ENCODE assay signal across 16 cellular contexts in genomic region chr1:157104598-157105293, GRCh38. TPM values are rescaled to one million over a fixed set of nuclear protein-coding genes. Genes with fewer than 3 reads are reported as not detected.
A peak's percentile ranks its signal among the peaks of the same experiment; 100 is the strongest.
DNase-seq lines count a peak whose midpoint lies in the region; ATAC-seq, FAIRE-seq and TF ChIP-seq lines count a peak whose summit lies in the region.
"Had no signal": no experiment of that assay in that cellular context is flagged by ENCODE, and none has a peak within 500 bp of the region (broad histone marks: within the 10 kb centered on the region; RNA-seq: fewer than 3 reads in every experiment).

No MANE protein-coding gene starts in this region.

- H3K27ac Mint-ChIP-seq in activated T-cell treated with anti-CD3 and anti-CD28 coated beads, Interleukin-2, amount 50 U/mL, for 72 hours = peak overlapping the region; percentile 12
- no peak overlapping the region for H3K27ac Mint-ChIP-seq in activated CD4-positive, alpha-beta T cell treated with anti-CD3 and anti-CD28 coated beads for 36 hours
- H3K27ac Mint-ChIP-seq: activated B cell treated with CpG ODN at 0.5 μM for 24 hours had no signal

- H3K36me3 ChIP-seq in sigmoid colon = no peaks in the 10 kb centered on the region

- H3K27ac ChIP-seq in sigmoid colon = no peak overlapping the region

- H3K27me3 ChIP-seq in sigmoid colon = peaks cover 0 to 27% (median 20%) of the 10 kb centered on the region in 3 donors

- no peaks in the 10 kb centered on the region for H3K36me3 Mint-ChIP-seq in activated T-cell treated with anti-CD3 and anti-CD28 coated beads, Interleukin-2, amount 50 U/mL, for 72 hours (ENCODE audit: insufficient read depth in 2 of 2)
- no peaks in the 10 kb centered on the region for H3K36me3 Mint-ChIP-seq in activated CD4-positive, alpha-beta T cell treated with anti-CD3 and anti-CD28 coated beads for 36 hours (ENCODE audit: low read depth)

- H3K9me3 Mint-ChIP-seq in activated T-cell treated with anti-CD3 and anti-CD28 coated beads, Interleukin-2, amount 50 U/mL, for 72 hours = no peaks in the 10 kb centered on the region
- H3K9me3 Mint-ChIP-seq in activated CD4-positive, alpha-beta T cell treated with anti-CD3 and anti-CD28 coated beads for 36 hours (ENCODE audit: low read depth) = no peaks in the 10 kb centered on the region
- H3K9me3 Mint-ChIP-seq: activated B cell treated with CpG ODN at 0.5 μM for 24 hours had no signal

- WGBS in sigmoid colon, 2 donors = 81 to 88% methylated on average over 6 of the region's 6 CpGs

- peak in 1 of 2 donors; percentile 33 for ATAC-seq in activated T-cell treated with anti-CD3 and anti-CD28 coated beads, Interleukin-2, amount 50 U/mL, for 72 hours (replicated peaks in 1 of 2)
- no peak for ATAC-seq in activated CD4-positive, alpha-beta T cell treated with anti-CD3 and anti-CD28 coated beads for 36 hours
- ATAC-seq in GM18505 (IDR thresholded peaks at IDR 0.05; ENCODE audit: unreplicated experiment) = no peak

- H3K9me3 ChIP-seq in sigmoid colon = no peaks in the 10 kb centered on the region
- H3K9me3 ChIP-seq: Caco-2 had no signal

- CTCF ChIA-PET in activated CD4-positive, alpha-beta T cell treated with anti-CD3 and anti-CD28 coated beads for 36 hours (lab: Charles Lee) = interaction anchor here (2.0 kb wide), 1 partner anchor 15 kb away, joined by 12 read pairs; no protein-coding TSS in a partner anchor

- intact Hi-C loops in sigmoid colon (cut with DNase I) = no loop called here
- intact Hi-C loops in activated CD4-positive, alpha-beta T cell treated with anti-CD3 and anti-CD28 coated beads for 36 hours (cut with DNase I, micrococcal nuclease) = no loop called here

- H3K4me1 ChIP-seq in sigmoid colon = no peaks in the 10 kb centered on the region
- H3K4me1 ChIP-seq: Caco-2 had no signal

- H3K4me3 Mint-ChIP-seq in activated T-cell treated with anti-CD3 and anti-CD28 coated beads, Interleukin-2, amount 50 U/mL, for 72 hours = no peak overlapping the region
- H3K4me3 Mint-ChIP-seq in activated CD4-positive, alpha-beta T cell treated with anti-CD3 and anti-CD28 coated beads for 36 hours = no peak overlapping the region
- H3K4me3 Mint-ChIP-seq: activated B cell treated with CpG ODN at 0.5 μM for 24 hours had no signal

- peaks cover 31% of the 10 kb centered on the region for H3K4me1 Mint-ChIP-seq in activated T-cell treated with anti-CD3 and anti-CD28 coated beads, Interleukin-2, amount 50 U/mL, for 72 hours (ENCODE audit: low read depth)
- peaks cover 18% of the 10 kb centered on the region for H3K4me1 Mint-ChIP-seq in activated CD4-positive, alpha-beta T cell treated with anti-CD3 and anti-CD28 coated beads for 36 hours

- no peak for DNase-seq in activated T-cell treated with anti-CD3 and anti-CD28 coated beads, Interleukin-2, amount 50 U/mL, for 72 hours
- DNase-seq in activated T-cell treated with anti-CD3 and anti-CD28 coated beads, Interleukin-2, amount 50 U/mL, for 1 hour = no peak
- DNase-seq in RCC 7860 (ENCODE audit: low spot score) (peak; percentile 41), fibroblast of the aortic adventitia (ENCODE audit: low read depth) (peak; percentile 12), sigmoid colon (peak; percentile 11), NCI-H524 treated with DMSO at 0.1 percent for 48 hours (lab: John Stamatoyannopoulos, UW) (no peak)
- DNase-seq in activated CD4-positive, alpha-beta T cell treated with anti-CD3 and anti-CD28 coated beads for 36 hours = no peak
- DNase-seq: activated B cell treated with CpG ODN at 0.5 μM for 24 hours, Caco-2, NCI-H2227 treated with DMSO at 0.1 percent for 48 hours, OCI-M1 had no signal

- TF ChIP-seq POLR2A in sigmoid colon (IDR thresholded peaks at IDR 0.05) (no peak), GM18505 (IDR thresholded peaks at IDR 0.05; ENCODE audit: borderline replicate concordance, extremely low read depth, insufficient read depth, insufficient read length) (no peak)

- peaks cover 59% of the 10 kb centered on the region for H3K27me3 Mint-ChIP-seq in activated T-cell treated with anti-CD3 and anti-CD28 coated beads, Interleukin-2, amount 50 U/mL, for 72 hours (ENCODE audit: low read depth)
- H3K27me3 Mint-ChIP-seq in activated CD4-positive, alpha-beta T cell treated with anti-CD3 and anti-CD28 coated beads for 36 hours = peaks cover 31% of the 10 kb centered on the region

- no peak overlapping the region for H3K4me3 ChIP-seq in fibroblast of the aortic adventitia (ENCODE audit: low read depth, low read length)
- no peak overlapping the region for H3K4me3 ChIP-seq in sigmoid colon

- no peak for TF ChIP-seq EP300 in sigmoid colon (IDR thresholded peaks at IDR 0.05)

- no peak for TF ChIP-seq CTCF in fibroblast of the aortic adventitia (IDR thresholded peaks at IDR 0.05; ENCODE audit: insufficient read depth, low read length)
- no peak for TF ChIP-seq CTCF in sigmoid colon (IDR thresholded peaks at IDR 0.05)

- POLR2A ChIA-PET in activated CD4-positive, alpha-beta T cell treated with anti-CD3 and anti-CD28 coated beads for 36 hours (lab: Charles Lee) = no interaction called here

- peak; percentile 45 for FAIRE-seq in RCC 7860 (lab: Jason Lieb, UNC)
- FAIRE-seq: A204.1 had no signal

RNA-seq across cellular contexts. Expression of gene ETV3L, which starts 5.1 kb away (rescaled TPM):
- not detected for total RNA-seq in activated T-cell treated with anti-CD3 and anti-CD28 coated beads, Interleukin-2, amount 50 U/mL, for 72 hours
- total RNA-seq in fibroblast of the aortic adventitia (ENCODE audit: low replicate concordance) (not detected in 2 replicates), sigmoid colon (not detected)
- under 1 TPM in 1 of 3 donors, not detected in 2; 0.03 TPM for polyA plus RNA-seq in sigmoid colon
- total RNA-seq in activated CD4-positive, alpha-beta T cell treated with anti-CD3 and anti-CD28 coated beads for 36 hours = not detected
- total RNA-seq: activated B cell treated with CpG ODN at 0.5 μM for 24 hours, Caco-2, dermis microvascular lymphatic vessel endothelial cell, lung microvascular endothelial cell, omental fat pad had no signal

RNA-seq across cellular contexts. Expression of gene ETV3, which starts 33.4 kb away (rescaled TPM):
- 10 to 100 TPM; 33.5 to 48.7 TPM for total RNA-seq in activated T-cell treated with anti-CD3 and anti-CD28 coated beads, Interleukin-2, amount 50 U/mL, for 72 hours
- total RNA-seq in fibroblast of the aortic adventitia (ENCODE audit: low replicate concordance) = 10.9 and 17.0 TPM in 2 replicates
- 10 to 100 TPM; 14.1 to 20.2 (median 17.6) TPM for total RNA-seq in sigmoid colon
- 10 to 100 TPM in 1 of 3 donors, 1 to 10 TPM in 2; 6.6 to 12.4 (median 9.0) TPM for polyA plus RNA-seq in sigmoid colon
- total RNA-seq in activated CD4-positive, alpha-beta T cell treated with anti-CD3 and anti-CD28 coated beads for 36 hours = 10 to 100 TPM; 32.0 to 36.7 TPM

RNA-seq across cellular contexts. Expression of gene ARHGEF11, which starts 59.2 kb away (rescaled TPM):
- total RNA-seq in activated T-cell treated with anti-CD3 and anti-CD28 coated beads, Interleukin-2, amount 50 U/mL, for 72 hours = 1 to 10 TPM; 4.0 to 5.2 TPM
- total RNA-seq in fibroblast of the aortic adventitia (ENCODE audit: low replicate concordance) (32.2 and 53.2 TPM in 2 replicates), sigmoid colon (10 to 100 TPM; 27.5 to 46.8 (median 33.6) TPM)
- 10 to 100 TPM; 14.8 to 26.9 (median 16.8) TPM for polyA plus RNA-seq in sigmoid colon
- total RNA-seq in activated CD4-positive, alpha-beta T cell treated with anti-CD3 and anti-CD28 coated beads for 36 hours = 1 to 10 TPM; 3.5 to 4.8 TPM

Comparison
In these comparisons a context has a peak if more than half of its experiments do, and no peak if none do; other contexts are left out.
1. DNase-seq: peak in RCC 7860 (single experiment), fibroblast of the aortic adventitia (single experiment) and sigmoid colon (single experiment); none in activated T-cell treated with anti-CD3 and anti-CD28 coated beads, Interleukin-2, amount 50 U/mL, for 72 hours (0 of 2), activated T-cell treated with anti-CD3 and anti-CD28 coated beads, Interleukin-2, amount 50 U/mL, for 1 hour (single experiment), NCI-H524 treated with DMSO at 0.1 percent for 48 hours (single experiment) and activated CD4-positive, alpha-beta T cell treated with anti-CD3 and anti-CD28 coated beads for 36 hours (single experiment).